8 cellular contexts compared by ENCODE assay signal in the genomic region with DNA sequence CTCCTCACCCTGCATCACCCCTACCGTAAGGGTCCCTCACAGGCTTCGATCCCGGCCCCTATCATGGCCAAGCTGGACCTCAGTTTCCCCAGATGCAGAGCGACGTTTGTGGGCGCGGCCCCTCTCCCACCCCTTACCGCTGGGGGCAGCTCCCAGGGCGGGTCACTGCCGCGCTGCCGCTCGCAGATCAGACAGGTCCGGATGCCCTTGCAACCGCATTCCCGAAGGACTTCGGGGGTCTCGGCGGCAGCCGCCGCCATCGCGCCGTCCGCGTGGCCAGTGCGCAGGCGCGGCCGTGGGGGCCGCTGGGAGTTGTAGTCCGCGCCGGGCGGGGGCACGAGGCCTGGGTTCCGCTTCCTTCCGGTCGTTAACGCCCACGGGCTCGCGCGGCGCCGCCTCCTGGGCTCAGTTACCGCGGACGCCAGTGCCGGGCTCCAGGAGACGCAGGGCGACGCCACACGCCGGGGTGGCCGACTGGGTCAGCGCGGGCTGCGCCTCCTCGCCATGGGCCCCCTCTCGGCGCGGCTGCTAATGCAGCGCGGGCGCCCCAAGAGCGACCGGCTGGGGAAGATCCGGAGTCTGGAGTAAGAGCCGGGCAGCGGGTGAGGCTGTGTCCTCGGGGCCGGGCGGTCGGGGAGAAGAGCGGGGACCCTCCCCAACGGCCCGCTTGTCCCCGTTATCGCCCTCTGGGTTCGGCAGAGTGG. TPM values are rescaled to one million over a fixed set of nuclear protein-coding genes. Genes with fewer than 3 reads are reported as not detected.
DNase-seq lines count a peak whose midpoint lies in the region; ATAC-seq and TF ChIP-seq lines count a peak whose summit lies in the region.

A gene with protein sequence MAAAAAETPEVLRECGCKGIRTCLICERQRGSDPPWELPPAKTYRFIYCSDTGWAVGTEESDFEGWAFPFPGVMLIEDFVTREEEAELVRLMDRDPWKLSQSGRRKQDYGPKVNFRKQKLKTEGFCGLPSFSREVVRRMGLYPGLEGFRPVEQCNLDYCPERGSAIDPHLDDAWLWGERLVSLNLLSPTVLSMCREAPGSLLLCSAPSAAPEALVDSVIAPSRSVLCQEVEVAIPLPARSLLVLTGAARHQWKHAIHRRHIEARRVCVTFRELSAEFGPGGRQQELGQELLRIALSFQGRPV (minus strand): TSS at position 287 of the 704 bp plus-strand sequence. CDS start 27 bp downstream, at position 260.
A gene (plus strand): TSS at position 408 of the 704 bp plus-strand sequence. CDS start 97 bp downstream, at position 505.

- H3F3A ChIP-seq in smooth muscle cell (ENCODE audit: low read depth): no peaks in the 10 kb centered on the region

- H3K27me3 ChIP-seq in smooth muscle cell (ENCODE audit: low read depth): no peaks in the 10 kb centered on the region

- in situ Hi-C loops in T47D (cut with HindIII; ENCODE audit: low pct_unique_long_range_greater_than_20kb, low sequenced_read_pairs): no loop called here

- POLR2A ChIA-PET in AG04449 (lab: Yijun Ruan, JAX): interaction anchor here (0.6 to 0.9 kb wide), 3 partner anchors 9 to 31 kb away, joined by 3 to 5 read pairs (median 5); no protein-coding TSS in a partner anchor

- H3K4me1 ChIP-seq in smooth muscle cell (ENCODE audit: low read depth): peaks cover 6% of the 10 kb centered on the region

- H3K4me2 ChIP-seq in smooth muscle cell: peak within 1 kb of the TSS; percentile 99

- no peaks in the 10 kb centered on the region for H3K36me3 ChIP-seq in smooth muscle cell (ENCODE audit: low read depth)

- H3K9me3 ChIP-seq in smooth muscle cell (replicated peaks; ENCODE audit: low read depth): no peaks in the 10 kb centered on the region

- DNase-seq in AG04449 (ENCODE audit: low read depth, low spot score) (no peak), NCI-H2196 treated with DMSO at 0.1 percent for 48 hours (lab: John Stamatoyannopoulos, UW; ENCODE audit: unreplicated experiment) (peak; percentile 82), T47D (ENCODE audit: low read depth in 1 of 2, low spot score in 1 of 2) (peak; percentile 91 to 96), iPS-NIHi7 (ENCODE audit: extremely low spot score) (peak; percentile 100), smooth muscle cell (lab: John Stamatoyannopoulos, UW; ENCODE audit: unreplicated experiment) (peak; percentile 86)

- H4K20me1 ChIP-seq in smooth muscle cell (ENCODE audit: low read depth): no peaks in the 10 kb centered on the region

- peak within 1 kb of the TSS; percentile 99 for H3K4me3 ChIP-seq in AG04449 (ENCODE audit: low read depth, low read length)
- peak within 1 kb of the TSS; percentile 95 for H3K4me3 ChIP-seq in smooth muscle cell

- peak within 1 kb of the TSS; percentile 92 for H2AFZ ChIP-seq in smooth muscle cell (ENCODE audit: low read depth)

- H3K79me2 ChIP-seq in smooth muscle cell (ENCODE audit: low read depth): peaks cover 27% of the 10 kb centered on the region

- H3K9ac ChIP-seq in smooth muscle cell (ENCODE audit: low read depth): peak within 1 kb of the TSS; percentile 90

- CTCF ChIA-PET in AG04449 (lab: Yijun Ruan, JAX): interaction anchor here (0.8 to 5.0 kb wide), 11 partner anchors 8 to 187 kb away, joined by 3 to 25 read pairs (median 4); no protein-coding TSS in a partner anchor

- H3K27ac ChIP-seq in VCaP (peak within 1 kb of the TSS; percentile 87), smooth muscle cell (ENCODE audit: low read depth) (no peak within 1 kb of the TSS)

- peak; percentile 19 for TF ChIP-seq CTCF in AG04449 (IDR thresholded peaks at IDR 0.05; ENCODE audit: insufficient read depth, low read length, missing control alignments)
- TF ChIP-seq CTCF in VCaP (conservative IDR thresholded peaks at IDR 0.05): peak; percentile 39
- no peak for TF ChIP-seq CTCF in smooth muscle cell (IDR thresholded peaks at IDR 0.05; ENCODE audit: borderline replicate concordance, insufficient read depth, poor library complexity, severe bottlenecking)

- WGBS in smooth muscle cell (ENCODE audit: low lambda C conversion rate): under 1% methylated on average over 79 of the region's 81 CpGs

- peak; percentile 67 for ATAC-seq in GM18870 (IDR thresholded peaks at IDR 0.05; ENCODE audit: unreplicated experiment)
- peak; percentile 90 for ATAC-seq in HG03108 (IDR thresholded peaks at IDR 0.05; ENCODE audit: unreplicated experiment)

RNA-seq across cellular contexts. Expression of the first gene that starts in this region (rescaled TPM):
- total RNA-seq in smooth muscle cell: 7.0 and 17.7 TPM in 2 replicates
- polyA plus RNA-seq in smooth muscle cell: 15.7 and 16.0 TPM in 2 replicates

RNA-seq across cellular contexts. Expression of the second gene that starts in this region (rescaled TPM):
- 10.0 and 13.1 TPM in 2 replicates for total RNA-seq in smooth muscle cell
- polyA plus RNA-seq in smooth muscle cell: 21.2 and 23.5 TPM in 2 replicates
